ENCODE assay signal across 18 cellular contexts in genomic region chr11:45384711-45385241, GRCh38.
DNase-seq lines count a peak whose midpoint lies in the region; ATAC-seq and TF ChIP-seq lines count a peak whose summit lies in the region.
"Had no signal": no experiment of that assay in that cellular context is flagged by ENCODE, and none has a peak within 500 bp of the region (broad histone marks: within the 10 kb centered on the region; RNA-seq: fewer than 3 reads in every experiment).

No MANE protein-coding gene starts in this region.

- H3K27me3 Mint-ChIP-seq in CD4-positive, CD25-positive, alpha-beta regulatory T cell: no peaks in the 10 kb centered on the region
- peaks cover 36% of the 10 kb centered on the region for H3K27me3 Mint-ChIP-seq in chondrocyte (ENCODE audit: low read depth)

- H3K4me2 ChIP-seq in trophoblast cell (ENCODE audit: low read length): no peak overlapping the region

- no peak overlapping the region for H4K12ac ChIP-seq in trophoblast cell (ENCODE audit: low read depth, low read length)

- H3K23ac ChIP-seq in trophoblast cell (ENCODE audit: low read length): no peak overlapping the region

- no peak overlapping the region for H2AFZ ChIP-seq in trophoblast cell (ENCODE audit: insufficient read depth, low read length, poor library complexity)

- no peaks in the 10 kb centered on the region for H3K9me3 ChIP-seq in CD4-positive, CD25-positive, alpha-beta regulatory T cell (ENCODE audit: control insufficient read depth in 2 of 2, low read length in 2 of 2)
- peaks cover 7% of the 10 kb centered on the region for H3K9me3 ChIP-seq in trophoblast cell (ENCODE audit: insufficient read depth, low read depth, low read length)

- TF ChIP-seq CTCF in chondrocyte (IDR thresholded peaks at IDR 0.05): no peak

- H3K9me3 Mint-ChIP-seq in CD4-positive, CD25-positive, alpha-beta regulatory T cell: no peaks in the 10 kb centered on the region
- peaks cover 2% of the 10 kb centered on the region for H3K9me3 Mint-ChIP-seq in chondrocyte (ENCODE audit: low read depth)
- H3K9me3 Mint-ChIP-seq: HFFc6 had no signal

- H3K4me3 Mint-ChIP-seq in CD4-positive, CD25-positive, alpha-beta regulatory T cell: no peak overlapping the region
- H3K4me3 Mint-ChIP-seq in chondrocyte (ENCODE audit: unreplicated experiment): no peak overlapping the region
- H3K4me3 Mint-ChIP-seq: HFFc6 had no signal

- no CpG with 5 or more reads among the region's 12 CpGs for WGBS in trophoblast cell (ENCODE audit: extremely low coverage, insufficient coverage, insufficient read length)

- DNase-seq in CD4-positive, CD25-positive, alpha-beta regulatory T cell: no peak
- peak; percentile 48 for DNase-seq in H7
- peak; percentile 78 for DNase-seq in chondrocyte (ENCODE audit: low spot score)
- no peak for DNase-seq in trophoblast cell
- DNase-seq in SHP77 treated with DMSO at 0.1 percent for 48 hours (lab: John Stamatoyannopoulos, UW): no peak
- DNase-seq in AML-193 (lab: John Stamatoyannopoulos, UW): no peak
- DNase-seq: C1 segment of cervical spinal cord, COR-L47, DMS153, EL, HFFc6, Karpas-422, NCI-H1417 treated with DMSO at 0.1 percent for 48 hours, NCI-H2029 treated with DMSO at 0.1 percent for 48 hours, NCI-H345, NCI-H526 treated with DMSO at 0.1 percent for 48 hours, PC-3 had no signal

- no peaks in the 10 kb centered on the region for H3K79me1 ChIP-seq in trophoblast cell (ENCODE audit: low read length)

- no peaks in the 10 kb centered on the region for H3K36me3 ChIP-seq in CD4-positive, CD25-positive, alpha-beta regulatory T cell (ENCODE audit: control insufficient read depth, insufficient read depth, low read length)
- H3K36me3 ChIP-seq in H7 (replicated peaks; ENCODE audit: control insufficient read depth, insufficient read depth, low read length): no peaks in the 10 kb centered on the region
- H3K36me3 ChIP-seq in trophoblast cell (ENCODE audit: control insufficient read depth in 1 of 2, insufficient read depth in 2 of 2, low read length in 2 of 2): no peaks in the 10 kb centered on the region

- H3K36me3 Mint-ChIP-seq in CD4-positive, CD25-positive, alpha-beta regulatory T cell: no peaks in the 10 kb centered on the region
- no peaks in the 10 kb centered on the region for H3K36me3 Mint-ChIP-seq in chondrocyte (ENCODE audit: low read depth)

- no peak for ATAC-seq in CD4-positive, CD25-positive, alpha-beta regulatory T cell (ENCODE audit: low read depth in 2 of 2)
- ATAC-seq in HG03342 (IDR thresholded peaks at IDR 0.05; ENCODE audit: unreplicated experiment): no peak
- ATAC-seq: PC-3 had no signal

- peaks cover 4 to 32% (median 20%) of the 10 kb centered on the region in 4 donors for H3K4me1 Mint-ChIP-seq in CD4-positive, CD25-positive, alpha-beta regulatory T cell
- peaks cover 15% of the 10 kb centered on the region for H3K4me1 Mint-ChIP-seq in chondrocyte (ENCODE audit: low read depth)

- no peaks in the 10 kb centered on the region for H3K79me2 ChIP-seq in trophoblast cell (ENCODE audit: control insufficient read depth, insufficient read depth, low read length, poor library complexity)

- no peak overlapping the region for H2BK12ac ChIP-seq in trophoblast cell (ENCODE audit: low read length)

- no peak overlapping the region for H3K4me3 ChIP-seq in CD4-positive, CD25-positive, alpha-beta regulatory T cell (ENCODE audit: low read depth, low read length)
- H3K4me3 ChIP-seq in H7 (ENCODE audit: insufficient read depth, low read depth, low read length): no peak overlapping the region
- peak overlapping the region; percentile 25 for H3K4me3 ChIP-seq in trophoblast cell (ENCODE audit: low read depth, low read length)

- H4K8ac ChIP-seq in trophoblast cell (ENCODE audit: low read depth, low read length): no peak overlapping the region

- no peak overlapping the region for H3K14ac ChIP-seq in trophoblast cell (ENCODE audit: low read length)

- H3K4me1 ChIP-seq in CD4-positive, CD25-positive, alpha-beta regulatory T cell (ENCODE audit: control insufficient read depth, insufficient read depth, low read length, poor library complexity, severe bottlenecking): peaks cover 41% of the 10 kb centered on the region
- no peaks in the 10 kb centered on the region for H3K4me1 ChIP-seq in trophoblast cell (ENCODE audit: control insufficient read depth in 1 of 2, insufficient read depth in 2 of 2, low read length in 2 of 2)

- peak overlapping the region; percentile 20 for H3K27ac ChIP-seq in CD4-positive, CD25-positive, alpha-beta regulatory T cell (ENCODE audit: insufficient read depth, low read length, poor library complexity, severe bottlenecking)
- no peak overlapping the region for H3K27ac ChIP-seq in trophoblast cell (ENCODE audit: low read depth, low read length)

- peak overlapping the region in 1 of 3 donors; percentile 38 for H3K27ac Mint-ChIP-seq in CD4-positive, CD25-positive, alpha-beta regulatory T cell
- no peak overlapping the region for H3K27ac Mint-ChIP-seq in chondrocyte (ENCODE audit: unreplicated experiment)
- H3K27ac Mint-ChIP-seq: HFFc6 had no signal

- no peak overlapping the region for H2BK120ac ChIP-seq in trophoblast cell (ENCODE audit: insufficient read depth, low read length, poor library complexity)

- no peak overlapping the region for H3K9ac ChIP-seq in trophoblast cell (ENCODE audit: low read length)

- no peak overlapping the region for H2BK5ac ChIP-seq in trophoblast cell (ENCODE audit: low read depth, low read length, poor library complexity)

- H3K27me3 ChIP-seq in CD4-positive, CD25-positive, alpha-beta regulatory T cell (ENCODE audit: control insufficient read depth, insufficient read depth, low read length): no peaks in the 10 kb centered on the region
- H3K27me3 ChIP-seq in H7 (ENCODE audit: control insufficient read depth, insufficient read depth, low read length) (peaks cover 2% of the 10 kb centered on the region; the same call in 1 of the 2 replicates), trophoblast cell (ENCODE audit: insufficient read depth, low read length) (no peaks in the 10 kb centered on the region)

- H3K4ac ChIP-seq in trophoblast cell (ENCODE audit: low read depth, low read length): no peak overlapping the region

- no peak overlapping the region for H3K18ac ChIP-seq in trophoblast cell (ENCODE audit: low read length)

- no peak overlapping the region for H2AK5ac ChIP-seq in trophoblast cell (ENCODE audit: low read length)

- no peak overlapping the region for H4K91ac ChIP-seq in trophoblast cell (ENCODE audit: low read depth, low read length)

Comparison
In these comparisons a context has a peak if more than half of its experiments do, and no peak if none do; other contexts are left out.
1. DNase-seq: peak in H7 (single experiment) and chondrocyte (single experiment); none in CD4-positive, CD25-positive, alpha-beta regulatory T cell (0 of 3), trophoblast cell (0 of 2), SHP77 treated with DMSO at 0.1 percent for 48 hours (single experiment) and AML-193 (0 of 2).